Comparison of ENCODE assay signal across 8 cellular contexts in the genomic region with DNA sequence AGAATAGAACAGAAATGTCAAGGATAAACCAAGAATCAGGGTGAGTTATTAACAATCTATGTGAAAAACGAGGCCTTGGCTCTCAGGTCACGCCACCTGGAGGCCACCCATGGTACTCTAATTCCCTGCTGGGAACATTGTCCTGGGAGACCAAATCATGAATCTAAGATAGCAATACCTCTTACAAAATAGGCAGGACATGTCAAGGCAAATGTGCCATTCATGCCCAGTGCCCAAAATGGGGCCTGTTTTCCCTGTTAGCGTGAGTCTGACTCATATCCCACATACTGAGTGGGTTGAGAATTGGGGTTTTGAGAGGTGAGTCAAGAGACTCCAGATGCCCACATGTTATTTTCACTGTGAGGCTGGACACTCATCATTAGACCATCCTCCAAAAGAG.
DNase-seq lines count a peak whose midpoint lies in the region; ATAC-seq and TF ChIP-seq lines count a peak whose summit lies in the region.

No MANE protein-coding gene starts in this region.

- H3K36me3 ChIP-seq in left lung = no peaks in the 10 kb centered on the region

- TF ChIP-seq CTCF in brain (conservative IDR thresholded peaks at IDR 0.05) = peak; percentile 13 to 40
- TF ChIP-seq CTCF in left lung (IDR thresholded peaks at IDR 0.05) = peak; percentile 45 to 64
- TF ChIP-seq CTCF in omental fat pad (IDR thresholded peaks at IDR 0.05) = no peak

- no peaks in the 10 kb centered on the region for H3K27me3 ChIP-seq in left lung

- ATAC-seq in GM21786 (IDR thresholded peaks at IDR 0.05; ENCODE audit: unreplicated experiment) = peak; percentile 51
- peak; percentile 63 for ATAC-seq in left lung
- no peak for ATAC-seq in omental fat pad (ENCODE audit: low FRiP score)

- no peaks in the 10 kb centered on the region for H3K27me3 Mint-ChIP-seq in brain

- H3K27ac Mint-ChIP-seq in brain = no peak overlapping the region

- H3K36me3 Mint-ChIP-seq in brain = no peaks in the 10 kb centered on the region

- H3K9me3 ChIP-seq in left lung = peaks cover 3% of the 10 kb centered on the region in 2 donors

- H3K4me3 Mint-ChIP-seq in brain = no peak overlapping the region

- H3K4me3 ChIP-seq in left lung = no peak overlapping the region

- H3K9me3 Mint-ChIP-seq in brain = peaks cover 8 to 26% (median 14%) of the 10 kb centered on the region in 5 experiments

- H3K27ac ChIP-seq in left lung = no peak overlapping the region

- H3K4me1 ChIP-seq in left lung = no peaks in the 10 kb centered on the region

- intact Hi-C loops in left lung (cut with DNase I) = no loop called here

- DNase-seq in NK-92 treated with Interleukin-12 subunit alpha and Interleukin-12 subunit beta, amount 100 ng/mL, for 24 hours (lab: John Stamatoyannopoulos, UW) = peak; percentile 23
- DNase-seq in NK-92 (lab: John Stamatoyannopoulos, UW; ENCODE audit: unreplicated experiment) (no peak), NAMALWA (ENCODE audit: low spot score) (peak; percentile 60), left lung (peak in 1 of 2 donors; percentile 49), NCI-H2029 treated with DMSO at 0.1 percent for 48 hours (lab: John Stamatoyannopoulos, UW) (no peak), omental fat pad (ENCODE audit: low spot score) (no peak)

- H3K4me1 Mint-ChIP-seq in brain = no peaks in the 10 kb centered on the region

Comparison
In these comparisons a context has a peak if more than half of its experiments do, and no peak if none do; other contexts are left out.
1. DNase-seq: peak in NK-92 treated with Interleukin-12 subunit alpha and Interleukin-12 subunit beta, amount 100 ng/mL, for 24 hours (single experiment) and NAMALWA (single experiment); none in NK-92 (single experiment), NCI-H2029 treated with DMSO at 0.1 percent for 48 hours (single experiment) and omental fat pad (single experiment).
2. CTCF ChIP-seq: peak in brain (2 of 2) and left lung (2 of 2); none in omental fat pad (0 of 3).